Comparison of ENCODE assay signal across 31 cellular contexts in genomic region chrX:4932790-4933189, GRCh38.
A peak's percentile ranks its signal among the peaks of the same experiment; 100 is the strongest.
DNase-seq lines count a peak whose midpoint lies in the region; ATAC-seq and TF ChIP-seq lines count a peak whose summit lies in the region.
"Had no signal": no experiment of that assay in that cellular context is flagged by ENCODE, and none has a peak within 500 bp of the region (broad histone marks: within the 10 kb centered on the region; RNA-seq: fewer than 3 reads in every experiment).

No MANE protein-coding gene starts in this region.

- no TSS peak for BruUV-seq in MCF 10A (replicated peaks; lab: Mats Ljungman, UMichigan)

- no peak overlapping the region for H2BK5ac ChIP-seq in mesenchymal stem cell (ENCODE audit: low read depth, low read length, poor library complexity, severe bottlenecking)

- H3K27me3 ChIP-seq in breast epithelium (no peaks in the 10 kb centered on the region), mesenchymal stem cell (ENCODE audit: control insufficient read depth in 1 of 2, insufficient read depth in 1 of 2, low read length in 2 of 2) (no peaks in the 10 kb centered on the region)
- H3K27me3 ChIP-seq: right atrium auricular region, testis had no signal

- no peak overlapping the region for H3K4me3 Mint-ChIP-seq in MCF 10A (ENCODE audit: unreplicated experiment)
- H3K4me3 Mint-ChIP-seq: activated naive CD8-positive, alpha-beta T cell treated with anti-CD3 and anti-CD28 coated beads, Interleukin-2, amount 10 ng/mL, durations not matched to agents 7 days and 5 days; activated T-cell treated with anti-CD3 and anti-CD28 coated beads, Interleukin-2, amount 50 U/mL, for 24 hours; brain; CD4-positive, CD25-positive, alpha-beta regulatory T cell; natural killer cell; stimulated activated naive B cell treated with anti-CD40 and anti-IgM and Interleukin-4, amounts not matched to agents 10 μg/mL and 1 μg/mL and 100 μg/mL, for 72 hours had no signal

- peaks cover 9% of the 10 kb centered on the region for H3K4me1 Mint-ChIP-seq in MCF 10A (ENCODE audit: insufficient read depth, unreplicated experiment)
- H3K4me1 Mint-ChIP-seq: activated naive CD8-positive, alpha-beta T cell treated with anti-CD3 and anti-CD28 coated beads, Interleukin-2, amount 10 ng/mL, durations not matched to agents 7 days and 5 days; brain; CD4-positive, CD25-positive, alpha-beta regulatory T cell had no signal

- DNase-seq in MCF 10A (ENCODE audit: unreplicated experiment) (peak; percentile 21), breast epithelium (ENCODE audit: low spot score in 2 of 2) (no peak), epithelial cell of proximal tubule (ENCODE audit: low read depth) (peak; percentile 15), mesenchymal stem cell (peak; percentile 72), left ventricle myocardium superior (no peak), posterior vena cava (ENCODE audit: low spot score) (no peak), superior temporal gyrus (ENCODE audit: extremely low spot score) (no peak)
- DNase-seq: activated CD4-positive, alpha-beta T cell treated with anti-CD3 and anti-CD28 coated beads for 48 hours; activated gamma-delta T cell; activated naive CD8-positive, alpha-beta T cell treated with anti-CD3 and anti-CD28 coated beads, Interleukin-2, amount 10 ng/mL, durations not matched to agents 7 days and 5 days; activated T-cell treated with anti-CD3 and anti-CD28 coated beads, Interleukin-2, amount 50 U/mL, for 24 hours; CD4-positive, CD25-positive, alpha-beta regulatory T cell; effector CD4-positive, alpha-beta T cell; EL; GM23248; islet precursor cell; KG1; natural killer cell; NCI-H1417 treated with DMSO at 0.1 percent for 48 hours; NCI-H2081 treated with DMSO at 0.1 percent for 48 hours; OCI-M1; stimulated activated naive B cell treated with anti-CD40 and anti-IgM and Interleukin-4, amounts not matched to agents 10 μg/mL and 1 μg/mL and 100 μg/mL, for 72 hours; SW 1271; T1000; testis; WERI-Rb-1 had no signal

- H2BK120ac ChIP-seq in mesenchymal stem cell (ENCODE audit: low read depth, low read length), result no peak overlapping the region

- no peak overlapping the region for H3K23ac ChIP-seq in mesenchymal stem cell (ENCODE audit: low read length in 2 of 2)

- H3K27ac Mint-ChIP-seq in MCF 10A (ENCODE audit: low read depth, unreplicated experiment), result no peak overlapping the region
- H3K27ac Mint-ChIP-seq: activated naive CD8-positive, alpha-beta T cell treated with anti-CD3 and anti-CD28 coated beads, Interleukin-2, amount 10 ng/mL, durations not matched to agents 7 days and 5 days; activated T-cell treated with anti-CD3 and anti-CD28 coated beads, Interleukin-2, amount 50 U/mL, for 24 hours; brain; CD4-positive, CD25-positive, alpha-beta regulatory T cell; natural killer cell; stimulated activated naive B cell treated with anti-CD40 and anti-IgM and Interleukin-4, amounts not matched to agents 10 μg/mL and 1 μg/mL and 100 μg/mL, for 72 hours had no signal

- no peak for TF ChIP-seq POLR2A in breast epithelium (IDR thresholded peaks at IDR 0.05)

- H3K4me1 ChIP-seq in breast epithelium (no peaks in the 10 kb centered on the region), mesenchymal stem cell (ENCODE audit: control insufficient read depth, insufficient read depth, low read depth, low read length) (no peaks in the 10 kb centered on the region)
- H3K4me1 ChIP-seq: right atrium auricular region, testis had no signal

- H3K9me3 ChIP-seq in breast epithelium (no peaks in the 10 kb centered on the region), mesenchymal stem cell (ENCODE audit: control insufficient read depth, low read length) (peaks cover 10% of the 10 kb centered on the region)
- H3K9me3 ChIP-seq: right atrium auricular region, testis had no signal

- H2AK5ac ChIP-seq in mesenchymal stem cell (ENCODE audit: low read length, severe bottlenecking), result no peak overlapping the region

- CTCF ChIA-PET in MCF 10A (lab: Yijun Ruan, JAX), result no interaction called here

- no peak overlapping the region for H3K4ac ChIP-seq in mesenchymal stem cell (ENCODE audit: low read depth in 1 of 2, low read length in 2 of 2)

- H3K4me3 ChIP-seq in breast epithelium, result no peak overlapping the region
- no peak overlapping the region for H3K4me3 ChIP-seq in epithelial cell of proximal tubule (ENCODE audit: low read depth, low read length)
- no peak overlapping the region for H3K4me3 ChIP-seq in mesenchymal stem cell (ENCODE audit: insufficient read depth in 1 of 2, low read depth in 1 of 2, low read length in 2 of 2)
- H3K4me3 ChIP-seq: GM23248, right atrium auricular region, testis had no signal

- H4K8ac ChIP-seq in mesenchymal stem cell (ENCODE audit: low read length), result no peak overlapping the region

- TF ChIP-seq CTCF in MCF 10A (IDR thresholded peaks at IDR 0.05; ENCODE audit: unreplicated experiment) (no peak), breast epithelium (IDR thresholded peaks at IDR 0.05) (no peak), epithelial cell of proximal tubule (conservative IDR thresholded peaks at IDR 0.05; ENCODE audit: low read depth, low read length) (no peak)

- no peak overlapping the region for H3K18ac ChIP-seq in mesenchymal stem cell (ENCODE audit: low read depth in 1 of 2, low read length in 2 of 2)

- no peaks in the 10 kb centered on the region for H3K27me3 Mint-ChIP-seq in MCF 10A (ENCODE audit: insufficient read depth, unreplicated experiment)
- H3K27me3 Mint-ChIP-seq: activated naive CD8-positive, alpha-beta T cell treated with anti-CD3 and anti-CD28 coated beads, Interleukin-2, amount 10 ng/mL, durations not matched to agents 7 days and 5 days; activated T-cell treated with anti-CD3 and anti-CD28 coated beads, Interleukin-2, amount 50 U/mL, for 24 hours; CD4-positive, CD25-positive, alpha-beta regulatory T cell; stimulated activated naive B cell treated with anti-CD40 and anti-IgM and Interleukin-4, amounts not matched to agents 10 μg/mL and 1 μg/mL and 100 μg/mL, for 72 hours had no signal

- H3K9ac ChIP-seq in mesenchymal stem cell (ENCODE audit: low read length), result no peak overlapping the region
- H3K9ac ChIP-seq: GM23248 had no signal

- no CpG with 5 or more reads among the region's 5 CpGs for WGBS in mesenchymal stem cell

- H3K9me3 Mint-ChIP-seq in MCF 10A (ENCODE audit: unreplicated experiment), result peaks cover 15% of the 10 kb centered on the region
- H3K9me3 Mint-ChIP-seq: activated naive CD8-positive, alpha-beta T cell treated with anti-CD3 and anti-CD28 coated beads, Interleukin-2, amount 10 ng/mL, durations not matched to agents 7 days and 5 days; stimulated activated naive B cell treated with anti-CD40 and anti-IgM and Interleukin-4, amounts not matched to agents 10 μg/mL and 1 μg/mL and 100 μg/mL, for 72 hours had no signal

- H3K36me3 ChIP-seq in breast epithelium, result no peaks in the 10 kb centered on the region
- H3K36me3 ChIP-seq in mesenchymal stem cell (ENCODE audit: control insufficient read depth in 1 of 2, insufficient read depth in 2 of 2, low read depth in 1 of 2, low read length in 2 of 2), result no peaks in the 10 kb centered on the region
- H3K36me3 ChIP-seq: right atrium auricular region, WERI-Rb-1 had no signal

- H3K14ac ChIP-seq in mesenchymal stem cell (ENCODE audit: low read length in 2 of 2), result no peak overlapping the region

- intact Hi-C loops in MCF 10A (cut with micrococcal nuclease), result no loop called here
- intact Hi-C loops in breast epithelium (cut with DNase I; ENCODE audit: low total_unique reads), result no loop called here
- intact Hi-C loops in left ventricle myocardium superior (cut with micrococcal nuclease), result no loop called here
- intact Hi-C loops in posterior vena cava (cut with DNase I), result no loop called here

- no peaks in the 10 kb centered on the region for H3K79me1 ChIP-seq in mesenchymal stem cell (replicated peaks; ENCODE audit: low read length, poor library complexity, severe bottlenecking)

- no peak overlapping the region for H2BK12ac ChIP-seq in mesenchymal stem cell (ENCODE audit: low read length in 2 of 2)

- no peak overlapping the region for H3K4me2 ChIP-seq in mesenchymal stem cell (ENCODE audit: low read length, poor library complexity, severe bottlenecking)

- ATAC-seq in GM18868 (IDR thresholded peaks at IDR 0.05; ENCODE audit: unreplicated experiment) (no peak), left ventricle myocardium superior (no peak)
- ATAC-seq: natural killer cell; Right ventricle myocardium inferior; stimulated activated naive B cell treated with anti-CD40 and anti-IgM and Interleukin-4, amounts not matched to agents 10 μg/mL and 1 μg/mL and 100 μg/mL, for 72 hours had no signal

- no peak overlapping the region for H2BK15ac ChIP-seq in mesenchymal stem cell (ENCODE audit: low read depth, poor library complexity, severe bottlenecking)

- H4K91ac ChIP-seq in mesenchymal stem cell (ENCODE audit: low read length), result peak overlapping the region; percentile 21

- POLR2A ChIA-PET in MCF 10A (lab: Yijun Ruan, JAX), result no interaction called here

- no peaks in the 10 kb centered on the region for H3K36me3 Mint-ChIP-seq in MCF 10A (ENCODE audit: insufficient read depth, unreplicated experiment)
- H3K36me3 Mint-ChIP-seq: activated naive CD8-positive, alpha-beta T cell treated with anti-CD3 and anti-CD28 coated beads, Interleukin-2, amount 10 ng/mL, durations not matched to agents 7 days and 5 days; brain; CD4-positive, CD25-positive, alpha-beta regulatory T cell; natural killer cell had no signal

- H3K27ac ChIP-seq in breast epithelium (no peak overlapping the region), mesenchymal stem cell (ENCODE audit: low read length, poor library complexity, severe bottlenecking) (no peak overlapping the region)
- H3K27ac ChIP-seq: 22Rv1, GM23248, right atrium auricular region, testis, WERI-Rb-1 had no signal

- no peak overlapping the region for H2AFZ ChIP-seq in mesenchymal stem cell (ENCODE audit: low read depth, low read length)
- H2AFZ ChIP-seq: GM23248 had no signal

Comparison
In these comparisons a context has a peak if more than half of its experiments do, and no peak if none do; other contexts are left out.
1. DNase-seq: peak in MCF 10A (single experiment), epithelial cell of proximal tubule (single experiment) and mesenchymal stem cell (single experiment); none in breast epithelium (0 of 2), left ventricle myocardium superior (single experiment), posterior vena cava (single experiment) and superior temporal gyrus (single experiment).